8 cellular contexts compared by ENCODE assay signal in the genomic region with DNA sequence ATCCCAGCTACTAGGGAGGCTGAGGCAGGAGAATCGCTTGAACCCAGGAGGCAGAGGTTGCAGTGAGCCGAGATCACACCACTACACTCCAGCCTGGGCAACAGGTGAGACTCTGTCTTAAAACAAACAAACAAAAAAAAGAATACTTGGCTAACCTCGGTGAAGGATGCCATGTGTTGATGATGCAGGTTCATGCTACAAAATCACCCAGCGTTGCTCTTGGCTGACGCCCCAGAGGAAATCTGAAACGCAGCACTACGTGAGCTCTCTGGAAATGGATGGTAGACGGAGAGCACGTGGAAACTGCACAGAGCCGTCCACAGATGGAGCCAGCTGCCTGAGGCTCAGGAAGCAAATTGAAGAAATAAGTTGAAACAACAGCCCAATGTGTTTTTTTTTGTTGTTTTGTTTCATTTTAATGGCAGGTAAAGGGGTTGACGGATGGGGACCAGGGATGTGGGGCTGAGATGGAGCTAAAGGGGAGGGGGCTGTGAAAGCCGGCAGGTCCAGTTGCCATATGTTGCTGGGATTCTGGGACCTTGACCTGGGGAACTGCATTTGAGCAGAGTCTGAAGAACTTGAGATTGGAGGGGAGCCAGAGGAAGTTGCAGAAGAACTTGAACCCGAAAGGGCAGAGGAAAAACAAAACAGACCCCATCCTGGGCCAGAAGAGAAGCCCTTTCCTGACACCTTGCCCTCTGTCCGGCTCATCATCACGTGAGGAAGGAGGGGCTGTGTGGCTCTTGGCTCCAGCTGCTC. TPM values are rescaled to one million over a fixed set of nuclear protein-coding genes. Genes with fewer than 3 reads are reported as not detected.
A peak's percentile ranks its signal among the peaks of the same experiment; 100 is the strongest.
DNase-seq lines count a peak whose midpoint lies in the region; ATAC-seq and TF ChIP-seq lines count a peak whose summit lies in the region.

No MANE protein-coding gene starts in this region.

- ATAC-seq in HG03432 (IDR thresholded peaks at IDR 0.05; ENCODE audit: unreplicated experiment) = peak; percentile 72
- peak; percentile 93 for ATAC-seq in SK-N-SH treated with all-trans-retinoic acid at 6 μM for 48 hours
- no peak for ATAC-seq in HG03439 (IDR thresholded peaks at IDR 0.05; ENCODE audit: unreplicated experiment)
- ATAC-seq in GM19328 (IDR thresholded peaks at IDR 0.05; ENCODE audit: unreplicated experiment) = no peak

- no peak for DNase-seq in AG04449 (ENCODE audit: low read depth, low spot score)
- peak; percentile 81 for DNase-seq in GM12865 (ENCODE audit: low read depth)
- peak; percentile 86 for DNase-seq in fibroblast of the aortic adventitia (ENCODE audit: low read depth)
- DNase-seq in pulmonary artery endothelial cell (ENCODE audit: low read depth, low spot score) = peak; percentile 41

- POLR2A ChIA-PET in AG04449 (lab: Yijun Ruan, JAX) = interaction anchor here (1.5 kb wide), 1 partner anchor 69 kb away, joined by 3 read pairs; a partner anchor contains a TSS

- H3K4me3 ChIP-seq in AG04449 (ENCODE audit: low read depth, low read length) (no peak overlapping the region), GM12865 (ENCODE audit: low read depth, low read length) (no peak overlapping the region), fibroblast of the aortic adventitia (ENCODE audit: low read depth, low read length) (no peak overlapping the region)

- peak; percentile 50 for TF ChIP-seq CTCF in AG04449 (IDR thresholded peaks at IDR 0.05; ENCODE audit: insufficient read depth, low read length, missing control alignments)
- TF ChIP-seq CTCF in GM12865 (IDR thresholded peaks at IDR 0.05; ENCODE audit: insufficient read depth, low read depth, low read length, missing control alignments) = peak; percentile 8
- TF ChIP-seq CTCF in fibroblast of the aortic adventitia (IDR thresholded peaks at IDR 0.05; ENCODE audit: insufficient read depth, low read length) = peak; percentile 39

- CTCF ChIA-PET in AG04449 (lab: Yijun Ruan, JAX) = interaction anchor here (0.8 to 17.6 kb wide), 19 partner anchors 8 to 287 kb away, joined by 3 to 326 read pairs (median 4); no protein-coding TSS in a partner anchor

TF ChIP-seq in SK-N-SH treated with all-trans-retinoic acid at 6 μM for 48 hours, 23 proteins besides CTCF, POLR2A, EP300 and RAD21:
- TF ChIP-seq BACH2 (CRISPR knock-in tag; IDR thresholded peaks at IDR 0.05; ENCODE audit: borderline replicate concordance) (no peak), OSR1 (CRISPR knock-in tag; IDR thresholded peaks at IDR 0.05) (no peak), ISL1 (CRISPR knock-in tag; IDR thresholded peaks at IDR 0.05) (no peak)
- TF ChIP-seq, protein P1, sequence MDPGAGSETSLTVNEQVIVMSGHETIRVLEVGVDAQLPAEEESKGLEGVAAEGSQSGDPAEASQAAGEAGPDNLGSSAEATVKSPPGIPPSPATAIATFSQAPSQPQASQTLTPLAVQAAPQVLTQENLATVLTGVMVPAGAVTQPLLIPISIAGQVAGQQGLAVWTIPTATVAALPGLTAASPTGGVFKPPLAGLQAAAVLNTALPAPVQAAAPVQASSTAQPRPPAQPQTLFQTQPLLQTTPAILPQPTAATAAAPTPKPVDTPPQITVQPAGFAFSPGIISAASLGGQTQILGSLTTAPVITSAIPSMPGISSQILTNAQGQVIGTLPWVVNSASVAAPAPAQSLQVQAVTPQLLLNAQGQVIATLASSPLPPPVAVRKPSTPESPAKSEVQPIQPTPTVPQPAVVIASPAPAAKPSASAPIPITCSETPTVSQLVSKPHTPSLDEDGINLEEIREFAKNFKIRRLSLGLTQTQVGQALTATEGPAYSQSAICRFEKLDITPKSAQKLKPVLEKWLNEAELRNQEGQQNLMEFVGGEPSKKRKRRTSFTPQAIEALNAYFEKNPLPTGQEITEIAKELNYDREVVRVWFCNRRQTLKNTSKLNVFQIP (CRISPR knock-in tag; IDR thresholded peaks at IDR 0.05; ENCODE audit: borderline replicate concordance, low read depth) = no peak
TF ChIP-seq in SK-N-SH treated with all-trans-retinoic acid at 6 μM for 48 hours: peak in this region for 0.

RNA-seq across cellular contexts. Expression of a gene that starts 12.8 kb away (rescaled TPM):
- total RNA-seq in fibroblast of the aortic adventitia (ENCODE audit: low replicate concordance) = 12.8 and 27.6 TPM in 2 replicates
- 14.0 and 21.2 TPM in 2 replicates for total RNA-seq in pulmonary artery endothelial cell

RNA-seq across cellular contexts. Expression of a gene that starts 15.1 kb away (rescaled TPM):
- not detected in 2 replicates for total RNA-seq in fibroblast of the aortic adventitia (ENCODE audit: low replicate concordance)
- total RNA-seq in pulmonary artery endothelial cell = not detected in 2 replicates

Comparison
In these comparisons a context has a peak if more than half of its experiments do, and no peak if none do; other contexts are left out.
1. ATAC-seq: peak in HG03432 (single experiment) and SK-N-SH treated with all-trans-retinoic acid at 6 μM for 48 hours (single experiment); none in HG03439 (single experiment) and GM19328 (single experiment).
2. Peak in every context shown above with its lines, with median percentiles within 50 percentile points of each other: CTCF ChIP-seq.